In genomic region chr10:102502029-102502336, GRCh38 we compare ENCODE assay signal across 1 cellular context.
TF ChIP-seq lines count a peak whose summit lies in the region.

No MANE protein-coding gene starts in this region.

TF ChIP-seq in K562, 482 proteins besides CTCF, POLR2A, EP300 and RAD21 (continued from another document and continues in another):
- TF ChIP-seq ARID3B (CRISPR knock-in tag; IDR thresholded peaks at IDR 0.05; ENCODE audit: borderline replicate concordance) = no peak
- peak; percentile 72 to 96 (median 94) for TF ChIP-seq YY1 (IDR thresholded peaks at IDR 0.05; ENCODE audit: borderline replicate concordance in 1 of 3, control insufficient read depth in 1 of 3, extremely low read depth in 1 of 3, insufficient read depth in 3 of 3, insufficient read length in 1 of 3, insufficient replicate concordance in 2 of 3, low read depth in 1 of 3, low read length in 2 of 3)
- TF ChIP-seq, protein P1, sequence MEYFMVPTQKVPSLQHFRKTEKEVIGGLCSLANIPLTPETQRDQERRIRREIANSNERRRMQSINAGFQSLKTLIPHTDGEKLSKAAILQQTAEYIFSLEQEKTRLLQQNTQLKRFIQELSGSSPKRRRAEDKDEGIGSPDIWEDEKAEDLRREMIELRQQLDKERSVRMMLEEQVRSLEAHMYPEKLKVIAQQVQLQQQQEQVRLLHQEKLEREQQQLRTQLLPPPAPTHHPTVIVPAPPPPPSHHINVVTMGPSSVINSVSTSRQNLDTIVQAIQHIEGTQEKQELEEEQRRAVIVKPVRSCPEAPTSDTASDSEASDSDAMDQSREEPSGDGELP (CRISPR knock-in tag; IDR thresholded peaks at IDR 0.05; ENCODE audit: borderline replicate concordance) = peak; percentile 61; the same call in 1 of the 2 replicates
- no peak for TF ChIP-seq GATAD2A (IDR thresholded peaks at IDR 0.05)
- TF ChIP-seq BACH1 (tag; IDR thresholded peaks at IDR 0.05) = no peak
- TF ChIP-seq, protein P2, sequence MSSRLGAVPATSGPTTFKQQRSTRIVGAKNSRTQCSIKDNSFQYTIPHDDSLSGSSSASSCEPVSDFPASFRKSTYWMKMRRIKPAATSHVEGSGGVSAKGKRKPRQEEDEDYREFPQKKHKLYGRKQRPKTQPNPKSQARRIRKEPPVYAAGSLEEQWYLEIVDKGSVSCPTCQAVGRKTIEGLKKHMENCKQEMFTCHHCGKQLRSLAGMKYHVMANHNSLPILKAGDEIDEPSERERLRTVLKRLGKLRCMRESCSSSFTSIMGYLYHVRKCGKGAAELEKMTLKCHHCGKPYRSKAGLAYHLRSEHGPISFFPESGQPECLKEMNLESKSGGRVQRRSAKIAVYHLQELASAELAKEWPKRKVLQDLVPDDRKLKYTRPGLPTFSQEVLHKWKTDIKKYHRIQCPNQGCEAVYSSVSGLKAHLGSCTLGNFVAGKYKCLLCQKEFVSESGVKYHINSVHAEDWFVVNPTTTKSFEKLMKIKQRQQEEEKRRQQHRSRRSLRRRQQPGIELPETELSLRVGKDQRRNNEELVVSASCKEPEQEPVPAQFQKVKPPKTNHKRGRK (tag; IDR thresholded peaks at IDR 0.05) = no peak
- TF ChIP-seq POLR2G (IDR thresholded peaks at IDR 0.05; ENCODE audit: low read depth, low read length) = peak; percentile 51
- TF ChIP-seq NFYB (IDR thresholded peaks at IDR 0.05; ENCODE audit: extremely low read depth, insufficient read length) = peak; percentile 84
- TF ChIP-seq FOS (IDR thresholded peaks at IDR 0.05; ENCODE audit: extremely low read depth, insufficient read length) = peak; percentile 90
- TF ChIP-seq GTF2F1 (IDR thresholded peaks at IDR 0.05; ENCODE audit: low read depth, low read length) = no peak
- TF ChIP-seq RBFOX2 (IDR thresholded peaks at IDR 0.05; ENCODE audit: low read depth, low read length) = peak; percentile 53; the same call in 1 of the 2 replicates
- peak; percentile 61 for TF ChIP-seq NEUROD1 (IDR thresholded peaks at IDR 0.05; ENCODE audit: borderline replicate concordance, low read depth, low read length, partially characterized antibody)
- TF ChIP-seq GABPA (tag; conservative IDR thresholded peaks at IDR 0.05; ENCODE audit: low read depth) = peak; percentile 88
- TF ChIP-seq HCFC1 (IDR thresholded peaks at IDR 0.05; ENCODE audit: low read depth, low read length) = 0 out of 2 replicates have a peak, but pooled peaks have one; percentile 4
- no peak for TF ChIP-seq ZNF143 (CRISPR knock-in tag; IDR thresholded peaks at IDR 0.05)
- no peak for TF ChIP-seq USF1 (CRISPR knock-in tag; IDR thresholded peaks at IDR 0.05)
- TF ChIP-seq SP1 (CRISPR knock-in tag; IDR thresholded peaks at IDR 0.05) = peak; percentile 63
- no peak for TF ChIP-seq MTF1 (CRISPR knock-in tag; IDR thresholded peaks at IDR 0.05; ENCODE audit: borderline replicate concordance)
- TF ChIP-seq TAF1 (IDR thresholded peaks at IDR 0.05; ENCODE audit: control insufficient read depth, extremely low read depth, insufficient read depth, low read length, severe bottlenecking) = peak; percentile 40
- TF ChIP-seq, protein P3, sequence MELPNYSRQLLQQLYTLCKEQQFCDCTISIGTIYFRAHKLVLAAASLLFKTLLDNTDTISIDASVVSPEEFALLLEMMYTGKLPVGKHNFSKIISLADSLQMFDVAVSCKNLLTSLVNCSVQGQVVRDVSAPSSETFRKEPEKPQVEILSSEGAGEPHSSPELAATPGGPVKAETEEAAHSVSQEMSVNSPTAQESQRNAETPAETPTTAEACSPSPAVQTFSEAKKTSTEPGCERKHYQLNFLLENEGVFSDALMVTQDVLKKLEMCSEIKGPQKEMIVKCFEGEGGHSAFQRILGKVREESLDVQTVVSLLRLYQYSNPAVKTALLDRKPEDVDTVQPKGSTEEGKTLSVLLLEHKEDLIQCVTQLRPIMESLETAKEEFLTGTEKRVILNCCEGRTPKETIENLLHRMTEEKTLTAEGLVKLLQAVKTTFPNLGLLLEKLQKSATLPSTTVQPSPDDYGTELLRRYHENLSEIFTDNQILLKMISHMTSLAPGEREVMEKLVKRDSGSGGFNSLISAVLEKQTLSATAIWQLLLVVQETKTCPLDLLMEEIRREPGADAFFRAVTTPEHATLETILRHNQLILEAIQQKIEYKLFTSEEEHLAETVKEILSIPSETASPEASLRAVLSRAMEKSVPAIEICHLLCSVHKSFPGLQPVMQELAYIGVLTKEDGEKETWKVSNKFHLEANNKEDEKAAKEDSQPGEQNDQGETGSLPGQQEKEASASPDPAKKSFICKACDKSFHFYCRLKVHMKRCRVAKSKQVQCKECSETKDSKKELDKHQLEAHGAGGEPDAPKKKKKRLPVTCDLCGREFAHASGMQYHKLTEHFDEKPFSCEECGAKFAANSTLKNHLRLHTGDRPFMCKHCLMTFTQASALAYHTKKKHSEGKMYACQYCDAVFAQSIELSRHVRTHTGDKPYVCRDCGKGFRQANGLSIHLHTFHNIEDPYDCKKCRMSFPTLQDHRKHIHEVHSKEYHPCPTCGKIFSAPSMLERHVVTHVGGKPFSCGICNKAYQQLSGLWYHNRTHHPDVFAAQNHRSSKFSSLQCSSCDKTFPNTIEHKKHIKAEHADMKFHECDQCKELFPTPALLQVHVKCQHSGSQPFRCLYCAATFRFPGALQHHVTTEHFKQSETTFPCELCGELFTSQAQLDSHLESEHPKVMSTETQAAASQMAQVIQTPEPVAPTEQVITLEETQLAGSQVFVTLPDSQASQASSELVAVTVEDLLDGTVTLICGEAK (IDR thresholded peaks at IDR 0.05) = peak; percentile 77
- TF ChIP-seq, protein P3 (CRISPR knock-in tag; IDR thresholded peaks at IDR 0.05) = no peak
- TF ChIP-seq ID3 (CRISPR knock-in tag; IDR thresholded peaks at IDR 0.05) = no peak
- TF ChIP-seq ID3 (tag; IDR thresholded peaks at IDR 0.05) = no peak
- TF ChIP-seq, protein P4, sequence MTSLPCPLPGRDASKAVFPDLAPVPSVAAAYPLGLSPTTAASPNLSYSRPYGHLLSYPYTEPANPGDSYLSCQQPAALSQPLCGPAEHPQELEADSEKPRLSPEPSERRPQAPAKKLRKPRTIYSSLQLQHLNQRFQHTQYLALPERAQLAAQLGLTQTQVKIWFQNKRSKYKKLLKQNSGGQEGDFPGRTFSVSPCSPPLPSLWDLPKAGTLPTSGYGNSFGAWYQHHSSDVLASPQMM (CRISPR knock-in tag; IDR thresholded peaks at IDR 0.05) = no peak
- TF ChIP-seq SP2 (IDR thresholded peaks at IDR 0.05; ENCODE audit: extremely low read depth, low read depth, low read length, poor library complexity, severe bottlenecking) = peak; percentile 91
- TF ChIP-seq FOXK2 (conservative IDR thresholded peaks at IDR 0.05 in 1 of 2, IDR thresholded peaks at IDR 0.05 in 1 of 2; ENCODE audit: low read depth in 2 of 2) = peak; percentile 67 to 82
- peak; percentile 18; the same call in 1 of the 2 replicates for TF ChIP-seq JUND (IDR thresholded peaks at IDR 0.05; ENCODE audit: borderline replicate concordance, low read depth, low read length)
- TF ChIP-seq JUND (tag; IDR thresholded peaks at IDR 0.05; ENCODE audit: borderline replicate concordance, low read depth, low read length) = no peak
- TF ChIP-seq PKNOX1 (IDR thresholded peaks at IDR 0.05) = peak; percentile 100
- no peak for TF ChIP-seq CREB1 (IDR thresholded peaks at IDR 0.05)
- TF ChIP-seq CREB1 (CRISPR knock-in tag; IDR thresholded peaks at IDR 0.05) = peak; percentile 70; the same call in 1 of the 2 replicates
- TF ChIP-seq NFE2L1 (tag; IDR thresholded peaks at IDR 0.05; ENCODE audit: borderline replicate concordance, low read depth) = no peak
- TF ChIP-seq MXD1 (CRISPR knock-in tag; IDR thresholded peaks at IDR 0.05; ENCODE audit: borderline replicate concordance, poor library complexity, severe bottlenecking) = no peak
- 0 out of 4 replicates have a peak, but pooled peaks of 1 of the 2 experiments have one; percentile 20 for TF ChIP-seq MAZ (CRISPR knock-in tag; conservative IDR thresholded peaks at IDR 0.05 in 1 of 2, IDR thresholded peaks at IDR 0.05 in 1 of 2)
- no peak for TF ChIP-seq ZBTB11 (CRISPR knock-in tag; IDR thresholded peaks at IDR 0.05)
- no peak for TF ChIP-seq SMAD4 (CRISPR knock-in tag; conservative IDR thresholded peaks at IDR 0.05)
- no peak for TF ChIP-seq GABPB2 (CRISPR knock-in tag; conservative IDR thresholded peaks at IDR 0.05)
- peak; percentile 9; the same call in 1 of the 2 replicates for TF ChIP-seq CXXC5 (CRISPR knock-in tag; IDR thresholded peaks at IDR 0.05)
